Comparison of ENCODE assay signal across 8 cellular contexts in genomic region chr18:11980555-11981382, GRCh38. TPM values are rescaled to one million over a fixed set of nuclear protein-coding genes. Genes with fewer than 3 reads are reported as not detected.
DNase-seq lines count a peak whose midpoint lies in the region; ATAC-seq and TF ChIP-seq lines count a peak whose summit lies in the region.

No MANE protein-coding gene starts in this region.

- peak; percentile 100 for DNase-seq in DMS 273 (lab: John Stamatoyannopoulos, UW; ENCODE audit: unreplicated experiment)
- DNase-seq in activated T-cell treated with anti-CD3 and anti-CD28 coated beads for 24 hours (ENCODE audit: low read depth) = peak; percentile 97
- DNase-seq in epithelial cell of esophagus (ENCODE audit: low read depth) = peak; percentile 100
- peak; percentile 93 to 94 for DNase-seq in stimulated activated CD8-positive, alpha-beta memory T cell treated with anti-CD3 and anti-CD28 coated beads, Interleukin-2, amount 100 ng/mL, for 48 hours (ENCODE audit: low read depth in 2 of 2)

- H3K79me2 ChIP-seq in OCI-LY1 (ENCODE audit: insufficient read depth, low read length) = no peaks in the 10 kb centered on the region

- H3K27ac ChIP-seq in HUES48 (ENCODE audit: low read depth, low read length) (peak overlapping the region; percentile 99), OCI-LY1 (ENCODE audit: low read depth, low read length, poor library complexity, severe bottlenecking) (no peak overlapping the region)

- no peaks in the 10 kb centered on the region for H3F3A ChIP-seq in OCI-LY1 (ENCODE audit: insufficient read depth, low read length)

- no peak for TF ChIP-seq CTCF in OCI-LY1 (IDR thresholded peaks at IDR 0.05; ENCODE audit: low read length)
- no peak for TF ChIP-seq CTCF in epithelial cell of esophagus (IDR thresholded peaks at IDR 0.05; ENCODE audit: insufficient read depth, low read depth, low read length, missing control alignments)

- peaks cover 28% of the 10 kb centered on the region for H3K4me1 ChIP-seq in HUES48 (ENCODE audit: control insufficient read depth, insufficient read depth, low read length)
- H3K4me1 ChIP-seq in OCI-LY1 (ENCODE audit: insufficient read depth, low read length, severe bottlenecking) = peaks cover 20% of the 10 kb centered on the region
- peaks cover 40% of the 10 kb centered on the region for H3K4me1 ChIP-seq in mononuclear cell (ENCODE audit: insufficient read depth, low read length)

- peak; percentile 85 for ATAC-seq in GM21423 (IDR thresholded peaks at IDR 0.05; ENCODE audit: unreplicated experiment)

- H3K9ac ChIP-seq in HUES48 (ENCODE audit: low read depth, low read length) (peak overlapping the region; percentile 91), OCI-LY1 (ENCODE audit: low read length) (peak overlapping the region; percentile 72)

- H3K9me3 ChIP-seq in HUES48 (ENCODE audit: control insufficient read depth, insufficient read depth, low read length) = no peaks in the 10 kb centered on the region
- H3K9me3 ChIP-seq in OCI-LY1 (ENCODE audit: low read length) = no peaks in the 10 kb centered on the region
- H3K9me3 ChIP-seq in mononuclear cell (ENCODE audit: low read depth, low read length) = no peaks in the 10 kb centered on the region

- no peaks in the 10 kb centered on the region for H3K9me2 ChIP-seq in OCI-LY1 (ENCODE audit: low read depth, low read length)

- peak overlapping the region; percentile 32; the same call in 1 of the 2 replicates for H2AFZ ChIP-seq in OCI-LY1 (ENCODE audit: low read length)

- H3K36me3 ChIP-seq in HUES48 (ENCODE audit: control insufficient read depth, insufficient read depth, low read length) = 0 out of 2 replicates have a peak, but pooled peaks cover 3% of the 10 kb centered on the region
- no peaks in the 10 kb centered on the region for H3K36me3 ChIP-seq in OCI-LY1 (ENCODE audit: insufficient read depth, low read length)

- H3K4me3 ChIP-seq in HUES48 (ENCODE audit: low read depth, low read length) = peak overlapping the region; percentile 66
- H3K4me3 ChIP-seq in OCI-LY1 (ENCODE audit: low read depth, low read length, poor library complexity, severe bottlenecking) = peak overlapping the region; percentile 76
- H3K4me3 ChIP-seq in epithelial cell of esophagus (ENCODE audit: low read length) = peak overlapping the region; percentile 48
- peak overlapping the region; percentile 49 for H3K4me3 ChIP-seq in mononuclear cell (ENCODE audit: low read length)

- H4K20me1 ChIP-seq in OCI-LY1 (ENCODE audit: insufficient read depth, low read length) = no peaks in the 10 kb centered on the region

- H3K27me3 ChIP-seq in HUES48 (ENCODE audit: control insufficient read depth, insufficient read depth, low read length) = no peaks in the 10 kb centered on the region
- H3K27me3 ChIP-seq in OCI-LY1 (ENCODE audit: insufficient read depth, low read length) = no peaks in the 10 kb centered on the region
- no peaks in the 10 kb centered on the region for H3K27me3 ChIP-seq in mononuclear cell (ENCODE audit: insufficient read depth, low read length)

- H3K4me2 ChIP-seq in OCI-LY1 (ENCODE audit: low read length) = peak overlapping the region; percentile 78

RNA-seq across cellular contexts. Expression of gene IMPA2, which starts 0.5 kb away (rescaled TPM):
- total RNA-seq in mononuclear cell = 25.1 TPM
